29 cellular contexts compared by ENCODE assay signal in genomic region chr19:9321338-9321737, GRCh38.
"Had no signal": no experiment of that assay in that cellular context is flagged by ENCODE, and none has a peak within 500 bp of the region (broad histone marks: within the 10 kb centered on the region; RNA-seq: fewer than 3 reads in every experiment).

No MANE protein-coding gene starts in this region.

- H3K4me3 ChIP-seq: stomach, suprapubic skin, testis, thoracic aorta, thyroid gland, tibial artery, tibial nerve, transverse colon, upper lobe of left lung, upper lobe of right lung, uterus, vagina had no signal

- H3K27ac ChIP-seq: stomach, suprapubic skin, testis, thoracic aorta, thyroid gland, tibial artery, tibial nerve, transverse colon, upper lobe of left lung, upper lobe of right lung, uterus, vagina had no signal

- FAIRE-seq: urothelium cell line had no signal

- H3K9me3 ChIP-seq: testis, thoracic aorta, thyroid gland, upper lobe of right lung, vagina had no signal

- DNase-seq: stimulated activated CD4-positive, alpha-beta T cell treated with anti-CD3 and anti-CD28 coated beads, Interleukin-2, amount 100 ng/mL, for 48 hours; stimulated activated CD4-positive, alpha-beta T cell treated with anti-CD3 and anti-CD28 coated beads, Interleukin-4, amount 100 ng/mL, for 1 hour; stimulated activated CD4-positive, alpha-beta T cell treated with anti-CD3 and anti-CD28 coated beads, Interleukin-4, amount 100 ng/mL, for 24 hours; stimulated activated CD4-positive, alpha-beta T cell treated with anti-CD3 and anti-CD28 coated beads, Interleukin-4, amount 100 ng/mL, for 4 hours; stimulated activated CD8-positive, alpha-beta memory T cell treated with anti-CD3 and anti-CD28 coated beads, Interleukin-4, amount 100 ng/mL, for 48 hours; stimulated activated naive B cell treated with anti-CD40 and anti-IgM and Interleukin-4, amounts not matched to agents 10 μg/mL and 1 μg/mL and 100 μg/mL, for 72 hours; stimulated activated naive CD4-positive, alpha-beta T cell; stimulated activated naive CD4-positive, alpha-beta T cell treated with Interleukin-2 at 50 U/mL for 16 hours; stimulated activated naive CD8-positive, alpha-beta T cell treated with anti-CD3 and anti-CD28 coated beads, Interleukin-15, amount 100 ng/mL, for 72 hours; stimulated activated naive CD8-positive, alpha-beta T cell treated with anti-CD3 and anti-CD28 coated beads, Interleukin-15, Interleukin-2, amounts not matched to agents 100 U/mL and 50 U/mL, for 24 hours; stomach; substantia nigra; testis; thyroid gland; tibial artery; transverse colon; trophoblast cell; upper lobe of right lung; uterus had no signal

- ATAC-seq: stimulated activated effector memory CD8-positive, alpha-beta T cell treated with anti-CD3 and anti-CD28 coated beads, Interleukin-12 subunit alpha, Interleukin-12 subunit beta, amount 100 ng/mL, for 72 hours; stimulated activated memory B cell treated with anti-CD40 and anti-IgM and Interleukin-4, amounts not matched to agents 10 μg/mL and 1 μg/mL and 100 μg/mL, for 72 hours; stimulated activated naive B cell treated with anti-CD40 and anti-IgM and Interleukin-4, amounts not matched to agents 10 μg/mL and 1 μg/mL and 100 μg/mL, for 72 hours; stimulated activated naive CD8-positive, alpha-beta T cell treated with anti-CD3 and anti-CD28 coated beads, Interleukin-15, amount 100 ng/mL, for 72 hours; stimulated activated naive CD8-positive, alpha-beta T cell treated with anti-CD3 and anti-CD28 coated beads, Interleukin-15, Interleukin-2, amounts not matched to agents 100 U/mL and 50 U/mL, for 24 hours; upper lobe of right lung had no signal

- H3K27me3 Mint-ChIP-seq: stimulated activated memory B cell treated with anti-CD40 and anti-IgM and Interleukin-4, amounts not matched to agents 10 μg/mL and 1 μg/mL and 100 μg/mL, for 72 hours; stimulated activated naive B cell treated with anti-CD40 and anti-IgM and Interleukin-4, amounts not matched to agents 10 μg/mL and 1 μg/mL and 100 μg/mL, for 72 hours; stimulated activated naive CD8-positive, alpha-beta T cell treated with anti-CD3 and anti-CD28 coated beads, Interleukin-15, amount 100 ng/mL, for 72 hours; stimulated activated naive CD8-positive, alpha-beta T cell treated with anti-CD3 and anti-CD28 coated beads, Interleukin-15, Interleukin-2, amounts not matched to agents 100 ng/mL and 50 ng/mL, for 24 hours; type B pancreatic cell had no signal

- H3K4me3 Mint-ChIP-seq: stimulated activated effector memory CD8-positive, alpha-beta T cell treated with anti-CD3 and anti-CD28 coated beads, Interleukin-12 subunit alpha, Interleukin-12 subunit beta, amount 100 ng/mL, for 72 hours; stimulated activated memory B cell treated with anti-CD40 and anti-IgM and Interleukin-4, amounts not matched to agents 10 μg/mL and 1 μg/mL and 100 μg/mL, for 72 hours; stimulated activated naive B cell treated with anti-CD40 and anti-IgM and Interleukin-4, amounts not matched to agents 10 μg/mL and 1 μg/mL and 100 μg/mL, for 72 hours; stimulated activated naive CD8-positive, alpha-beta T cell treated with anti-CD3 and anti-CD28 coated beads, Interleukin-15, amount 100 ng/mL, for 72 hours; stimulated activated naive CD8-positive, alpha-beta T cell treated with anti-CD3 and anti-CD28 coated beads, Interleukin-15, Interleukin-2, amounts not matched to agents 100 ng/mL and 50 ng/mL, for 24 hours had no signal

- H3K27me3 ChIP-seq: suprapubic skin, testis, thyroid gland, tibial artery, tibial nerve, transverse colon, upper lobe of left lung, upper lobe of right lung, uterus, vagina had no signal

- H3K27ac Mint-ChIP-seq: stimulated activated effector memory CD8-positive, alpha-beta T cell treated with anti-CD3 and anti-CD28 coated beads, Interleukin-12 subunit alpha, Interleukin-12 subunit beta, amount 100 ng/mL, for 72 hours; stimulated activated memory B cell treated with anti-CD40 and anti-IgM and Interleukin-4, amounts not matched to agents 10 μg/mL and 1 μg/mL and 100 μg/mL, for 72 hours; stimulated activated naive B cell treated with anti-CD40 and anti-IgM and Interleukin-4, amounts not matched to agents 10 μg/mL and 1 μg/mL and 100 μg/mL, for 72 hours; stimulated activated naive CD8-positive, alpha-beta T cell treated with anti-CD3 and anti-CD28 coated beads, Interleukin-15, amount 100 ng/mL, for 72 hours; stimulated activated naive CD8-positive, alpha-beta T cell treated with anti-CD3 and anti-CD28 coated beads, Interleukin-15, Interleukin-2, amounts not matched to agents 100 ng/mL and 50 ng/mL, for 24 hours; type B pancreatic cell had no signal

- H3K36me3 ChIP-seq: thoracic aorta, thyroid gland, upper lobe of right lung, uterus had no signal
